Comparison of ENCODE assay signal across 21 cellular contexts in the genomic region with DNA sequence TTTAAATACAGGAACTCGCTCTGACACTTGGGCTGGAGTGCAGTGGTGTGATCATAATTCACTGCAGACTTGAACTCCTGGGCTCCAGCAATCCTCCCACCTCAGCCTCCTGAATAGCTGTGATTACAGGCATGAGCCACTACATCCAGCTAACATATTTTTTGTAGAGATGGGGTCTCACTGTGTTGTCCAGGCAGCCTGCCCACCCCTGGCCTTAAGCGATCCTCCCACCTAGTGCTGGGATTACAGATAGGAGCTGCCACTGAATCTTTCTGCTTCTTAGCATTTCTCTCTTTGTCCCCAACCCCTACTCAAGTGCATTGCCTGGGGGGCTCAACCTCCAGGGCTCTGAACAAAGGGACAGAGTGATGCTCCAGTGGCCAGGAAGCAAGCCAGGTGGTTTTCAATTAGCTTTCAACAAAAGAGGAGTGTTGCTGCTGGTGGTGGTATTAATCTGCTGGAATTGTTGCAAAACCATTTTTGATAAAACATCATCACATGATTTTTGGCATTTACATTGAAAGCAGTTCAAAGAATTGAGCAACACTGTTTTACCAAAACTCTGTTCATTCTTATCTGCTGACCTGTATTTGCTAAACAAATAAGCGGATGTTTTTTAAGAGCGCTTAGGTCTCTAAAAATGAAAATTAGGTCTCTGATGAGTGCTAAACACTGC. TPM values are rescaled to one million over a fixed set of nuclear protein-coding genes. Genes with fewer than 3 reads are reported as not detected.
"Had no signal": no experiment of that assay in that cellular context is flagged by ENCODE, and none has a peak within 500 bp of the region (broad histone marks: within the 10 kb centered on the region; RNA-seq: fewer than 3 reads in every experiment).

No MANE protein-coding gene starts in this region.

- H3K36me3 Mint-ChIP-seq: activated naive CD4-positive, alpha-beta T cell treated with anti-CD3 and anti-CD28 coated beads, Interleukin-2, amount 50 U/mL, for 24 hours; brain; memory B cell had no signal

- H3K4me3 ChIP-seq: testis had no signal

- H3K27me3 ChIP-seq: testis had no signal

- H3K9me3 Mint-ChIP-seq: activated naive CD4-positive, alpha-beta T cell treated with anti-CD3 and anti-CD28 coated beads, Interleukin-2, amount 50 U/mL, for 24 hours; memory B cell; stimulated activated naive CD8-positive, alpha-beta T cell treated with anti-CD3 and anti-CD28 coated beads, Interleukin-15, amount 100 ng/mL, for 72 hours; T-helper 1 cell treated with Interleukin-12 subunit alpha and Interleukin-12 subunit beta and Interleukin-4 antibody, amounts not matched to agents 30 μg/mL and 1 μg/mL, for 36 hours had no signal

- DNase-seq: activated CD4-positive, alpha-beta T cell treated with anti-CD3 and anti-CD28 coated beads, Interleukin-2, amount 50 U/mL, for 1 hour; activated CD4-positive, CD25-positive, alpha-beta regulatory T cell; amniotic stem cell; cerebellar nuclear complex; hypothalamus; nephron progenitor cell; stimulated activated CD4-positive, alpha-beta T cell treated with anti-CD3 and anti-CD28 coated beads, Interleukin-15, amount 100 ng/mL, for 24 hours; stimulated activated CD4-positive, alpha-beta T cell treated with anti-CD3 and anti-CD28 coated beads, Interleukin-4, amount 100 ng/mL, for 24 hours; stimulated activated naive CD8-positive, alpha-beta T cell treated with anti-CD3 and anti-CD28 coated beads, Interleukin-15, amount 100 ng/mL, for 72 hours; testis had no signal

- H3K4me1 ChIP-seq: testis had no signal

- ATAC-seq: stimulated activated naive CD8-positive, alpha-beta T cell treated with anti-CD3 and anti-CD28 coated beads, Interleukin-15, amount 100 ng/mL, for 72 hours had no signal

- H3K27ac ChIP-seq: testis had no signal

- H3K27me3 Mint-ChIP-seq: activated naive CD4-positive, alpha-beta T cell treated with anti-CD3 and anti-CD28 coated beads, Interleukin-2, amount 50 U/mL, for 24 hours had no signal

- H3K27ac Mint-ChIP-seq: activated naive CD4-positive, alpha-beta T cell treated with anti-CD3 and anti-CD28 coated beads, Interleukin-2, amount 50 U/mL, for 24 hours; brain; memory B cell; nephron progenitor cell; T-helper 1 cell treated with Interleukin-12 subunit alpha and Interleukin-12 subunit beta and Interleukin-4 antibody, amounts not matched to agents 30 μg/mL and 1 μg/mL, for 36 hours had no signal

- H3K9me3 ChIP-seq: testis had no signal

- H3K4me1 Mint-ChIP-seq: activated naive CD4-positive, alpha-beta T cell treated with anti-CD3 and anti-CD28 coated beads, Interleukin-2, amount 50 U/mL, for 24 hours; memory B cell; nephron progenitor cell; stimulated activated naive CD8-positive, alpha-beta T cell treated with anti-CD3 and anti-CD28 coated beads, Interleukin-15, amount 100 ng/mL, for 72 hours had no signal

- H3K4me3 Mint-ChIP-seq: activated naive CD4-positive, alpha-beta T cell treated with anti-CD3 and anti-CD28 coated beads, Interleukin-2, amount 50 U/mL, for 24 hours; brain; memory B cell; nephron progenitor cell; stimulated activated naive CD8-positive, alpha-beta T cell treated with anti-CD3 and anti-CD28 coated beads, Interleukin-15, amount 100 ng/mL, for 72 hours; T-helper 1 cell treated with Interleukin-12 subunit alpha and Interleukin-12 subunit beta and Interleukin-4 antibody, amounts not matched to agents 30 μg/mL and 1 μg/mL, for 36 hours had no signal

RNA-seq across cellular contexts. Expression of gene BPIFA2, which starts 40.4 kb away (rescaled TPM):
- total RNA-seq: activated CD8-positive, alpha-beta memory T cell treated with anti-CD3 and anti-CD28 coated beads for 36 hours; dermis microvascular lymphatic vessel endothelial cell; fibroblast of villous mesenchyme; osteoblast; skeletal muscle tissue; urinary bladder had no signal
- polyA plus RNA-seq: esophagus, urinary bladder had no signal

RNA-seq across cellular contexts. Expression of gene BPIFB4, which starts 48.1 kb away (rescaled TPM):
- total RNA-seq: activated CD8-positive, alpha-beta memory T cell treated with anti-CD3 and anti-CD28 coated beads for 36 hours; dermis microvascular lymphatic vessel endothelial cell; fibroblast of villous mesenchyme; osteoblast; skeletal muscle tissue; urinary bladder had no signal
- polyA plus RNA-seq: esophagus had no signal
